Comparison of ENCODE assay signal across 25 cellular contexts in genomic region chr7:91248996-91249395, GRCh38. TPM values are rescaled to one million over a fixed set of nuclear protein-coding genes. Genes with fewer than 3 reads are reported as not detected.
A peak's percentile ranks its signal among the peaks of the same experiment; 100 is the strongest.
DNase-seq lines count a peak whose midpoint lies in the region; ATAC-seq and TF ChIP-seq lines count a peak whose summit lies in the region.
"Had no signal": no experiment of that assay in that cellular context is flagged by ENCODE, and none has a peak within 500 bp of the region (broad histone marks: within the 10 kb centered on the region; RNA-seq: fewer than 3 reads in every experiment).

No MANE protein-coding gene starts in this region.

- no peak overlapping the region for H2BK5ac ChIP-seq in trophoblast cell (ENCODE audit: low read depth, low read length, poor library complexity)

- no peaks in the 10 kb centered on the region for H3K79me1 ChIP-seq in trophoblast cell (ENCODE audit: low read length)

- WGBS in trophoblast cell (ENCODE audit: extremely low coverage, insufficient coverage, insufficient read length), result no CpG with 5 or more reads among the region's 2 CpGs

- peak overlapping the region; percentile 53 for H2BK12ac ChIP-seq in trophoblast cell (ENCODE audit: low read length)

- H3K18ac ChIP-seq in trophoblast cell (ENCODE audit: low read length), result peak overlapping the region; percentile 26

- H3K9me3 Mint-ChIP-seq in naive thymus-derived CD4-positive, alpha-beta T cell, result peaks cover 0 to 10% (median 0%) of the 10 kb centered on the region in 11 donors
- H3K9me3 Mint-ChIP-seq: activated naive CD4-positive, alpha-beta T cell treated with anti-CD3 and anti-CD28 coated beads, Interleukin-2, amount 50 U/mL, for 24 hours; stimulated activated naive CD8-positive, alpha-beta T cell treated with anti-CD3 and anti-CD28 coated beads, Interleukin-15, Interleukin-2, amounts not matched to agents 100 ng/mL and 50 ng/mL, for 24 hours had no signal

- H3K9me3 ChIP-seq in RWPE2 (ENCODE audit: severe bottlenecking) (no peaks in the 10 kb centered on the region), fibroblast of lung (ENCODE audit: control insufficient read depth, insufficient read depth, low read depth, low read length) (no peaks in the 10 kb centered on the region), trophoblast cell (ENCODE audit: insufficient read depth, low read depth, low read length) (no peaks in the 10 kb centered on the region)
- no peaks in the 10 kb centered on the region for H3K9me3 ChIP-seq in naive thymus-derived CD4-positive, alpha-beta T cell (ENCODE audit: control insufficient read depth in 2 of 3, low read length in 3 of 3)
- H3K9me3 ChIP-seq: HAP-1, spleen, tibial nerve had no signal

- H3K27ac ChIP-seq in RWPE2 (ENCODE audit: poor library complexity, severe bottlenecking) (peak overlapping the region; percentile 48), fibroblast of lung (ENCODE audit: insufficient read depth, low read length) (no peak overlapping the region), trophoblast cell (ENCODE audit: low read depth, low read length) (no peak overlapping the region)
- no peak overlapping the region for H3K27ac ChIP-seq in naive thymus-derived CD4-positive, alpha-beta T cell (ENCODE audit: low read depth, low read length)
- H3K27ac ChIP-seq: spleen, tibial nerve had no signal

- TF ChIP-seq CTCF in RWPE2 (IDR thresholded peaks at IDR 0.05; ENCODE audit: poor library complexity, severe bottlenecking), result no peak
- no peak for TF ChIP-seq CTCF in fibroblast of lung (conservative IDR thresholded peaks at IDR 0.05 in 1 of 2, IDR thresholded peaks at IDR 0.05 in 1 of 2; ENCODE audit: low read depth in 1 of 2, low read length in 2 of 2)

- H3K36me3 ChIP-seq in RWPE2 (ENCODE audit: low read depth), result no peaks in the 10 kb centered on the region
- H3K36me3 ChIP-seq in fibroblast of lung (ENCODE audit: control insufficient read depth, insufficient read depth, low read length), result no peaks in the 10 kb centered on the region
- no peaks in the 10 kb centered on the region for H3K36me3 ChIP-seq in trophoblast cell (ENCODE audit: control insufficient read depth in 1 of 2, insufficient read depth in 2 of 2, low read length in 2 of 2)
- H3K36me3 ChIP-seq in naive thymus-derived CD4-positive, alpha-beta T cell (ENCODE audit: control insufficient read depth in 2 of 3, insufficient read depth in 3 of 3, low read length in 3 of 3), result no peaks in the 10 kb centered on the region
- H3K36me3 ChIP-seq: HAP-1, spleen, tibial nerve had no signal

- H3K36me3 Mint-ChIP-seq in naive thymus-derived CD4-positive, alpha-beta T cell, result no peaks in the 10 kb centered on the region
- H3K36me3 Mint-ChIP-seq: activated naive CD4-positive, alpha-beta T cell treated with anti-CD3 and anti-CD28 coated beads, Interleukin-2, amount 50 U/mL, for 24 hours; naive B cell had no signal

- no peak overlapping the region for H3K27ac Mint-ChIP-seq in naive thymus-derived CD4-positive, alpha-beta T cell
- H3K27ac Mint-ChIP-seq: activated naive CD4-positive, alpha-beta T cell treated with anti-CD3 and anti-CD28 coated beads, Interleukin-2, amount 50 U/mL, for 24 hours; B cell; naive B cell; stimulated activated naive CD8-positive, alpha-beta T cell treated with anti-CD3 and anti-CD28 coated beads, Interleukin-15, Interleukin-2, amounts not matched to agents 100 ng/mL and 50 ng/mL, for 24 hours had no signal

- H3K4me1 Mint-ChIP-seq in naive thymus-derived CD4-positive, alpha-beta T cell, result peaks cover 0 to 1% (median 0%) of the 10 kb centered on the region in 7 donors
- H3K4me1 Mint-ChIP-seq: activated naive CD4-positive, alpha-beta T cell treated with anti-CD3 and anti-CD28 coated beads, Interleukin-2, amount 50 U/mL, for 24 hours; B cell; naive B cell had no signal

- no peak overlapping the region for H3K4me3 Mint-ChIP-seq in naive thymus-derived CD4-positive, alpha-beta T cell
- H3K4me3 Mint-ChIP-seq: activated naive CD4-positive, alpha-beta T cell treated with anti-CD3 and anti-CD28 coated beads, Interleukin-2, amount 50 U/mL, for 24 hours; B cell; naive B cell; stimulated activated naive CD8-positive, alpha-beta T cell treated with anti-CD3 and anti-CD28 coated beads, Interleukin-15, Interleukin-2, amounts not matched to agents 100 ng/mL and 50 ng/mL, for 24 hours had no signal

- no peak overlapping the region for H3K23ac ChIP-seq in trophoblast cell (ENCODE audit: low read length)

- DNase-seq in ELR (ENCODE audit: low read depth) (peak; percentile 44), RWPE2 (ENCODE audit: low spot score) (no peak), fibroblast of lung (ENCODE audit: low read depth in 2 of 2) (peak in 1 of 2 donors; percentile 29), trophoblast cell (peak; percentile 74 to 79), NCI-H2029 (lab: John Stamatoyannopoulos, UW) (no peak)
- no peak for DNase-seq in naive thymus-derived CD4-positive, alpha-beta T cell
- DNase-seq in activated CD4-positive, CD25-positive, alpha-beta regulatory T cell (lab: John Stamatoyannopoulos, UW), result no peak
- DNase-seq: activated T-cell treated with anti-CD3 and anti-CD28 coated beads, Interleukin-2, amount 50 U/mL, for 48 hours; aorta; cerebellar nuclear complex; DND-41; erythroblast; kidney glomerular epithelial cell; naive B cell; NCI-H1436 treated with DMSO at 0.1 percent for 48 hours; retina; Right ventricle myocardium superior; spleen; stimulated activated CD4-positive, alpha-beta T cell treated with anti-CD3 and anti-CD28 coated beads, Interleukin-4, amount 100 ng/mL, for 1 hour had no signal

- no peak overlapping the region for H4K8ac ChIP-seq in trophoblast cell (ENCODE audit: low read depth, low read length)

- ATAC-seq in RWPE2 (ENCODE audit: low read depth) (peak; percentile 35), GM21737 (IDR thresholded peaks at IDR 0.05; ENCODE audit: unreplicated experiment) (no peak)
- ATAC-seq in naive thymus-derived CD4-positive, alpha-beta T cell, result no peak

- H3K4me3 ChIP-seq in RWPE2 (ENCODE audit: severe bottlenecking) (no peak overlapping the region), fibroblast of lung (replicated peaks in 1 of 4; ENCODE audit: control extremely low read depth in 1 of 4, insufficient read depth in 1 of 4, low read depth in 3 of 4, low read length in 4 of 4) (no peak overlapping the region), trophoblast cell (ENCODE audit: low read depth, low read length) (no peak overlapping the region)
- no peak overlapping the region for H3K4me3 ChIP-seq in naive thymus-derived CD4-positive, alpha-beta T cell (ENCODE audit: low read length)
- H3K4me3 ChIP-seq: HAP-1, spleen, tibial nerve had no signal

- H3K14ac ChIP-seq in trophoblast cell (ENCODE audit: low read length), result no peak overlapping the region

- H3K4me2 ChIP-seq in fibroblast of lung (ENCODE audit: extremely low read depth, insufficient read depth, low read length) (no peak overlapping the region), trophoblast cell (ENCODE audit: low read length) (no peak overlapping the region)

- H3K4ac ChIP-seq in trophoblast cell (ENCODE audit: low read depth, low read length), result no peak overlapping the region

- H4K91ac ChIP-seq in trophoblast cell (ENCODE audit: low read depth, low read length), result no peak overlapping the region

- no peak overlapping the region for H2BK120ac ChIP-seq in trophoblast cell (ENCODE audit: insufficient read depth, low read length, poor library complexity)

- H2AFZ ChIP-seq in fibroblast of lung (ENCODE audit: low read length), result peak overlapping the region; percentile 28
- no peak overlapping the region for H2AFZ ChIP-seq in trophoblast cell (ENCODE audit: insufficient read depth, low read length, poor library complexity)

- peaks cover 0 to 6% (median 0%) of the 10 kb centered on the region in 5 donors for H3K27me3 Mint-ChIP-seq in naive thymus-derived CD4-positive, alpha-beta T cell

- H3K4me1 ChIP-seq in RWPE2 (ENCODE audit: insufficient read depth, poor library complexity, severe bottlenecking), result peaks cover 16% of the 10 kb centered on the region
- H3K4me1 ChIP-seq in fibroblast of lung (ENCODE audit: control insufficient read depth, extremely low read depth, insufficient read depth, low read length), result no peaks in the 10 kb centered on the region
- H3K4me1 ChIP-seq in trophoblast cell (ENCODE audit: control insufficient read depth in 1 of 2, insufficient read depth in 2 of 2, low read length in 2 of 2), result peaks cover 3 to 6% of the 10 kb centered on the region in 2 experiments
- no peaks in the 10 kb centered on the region for H3K4me1 ChIP-seq in naive thymus-derived CD4-positive, alpha-beta T cell (ENCODE audit: control insufficient read depth in 2 of 2, insufficient read depth in 2 of 2, low read length in 2 of 2)
- H3K4me1 ChIP-seq: HAP-1, spleen had no signal

- H3K27me3 ChIP-seq in RWPE2 (ENCODE audit: insufficient read depth, poor library complexity, severe bottlenecking), result no peaks in the 10 kb centered on the region
- no peaks in the 10 kb centered on the region for H3K27me3 ChIP-seq in fibroblast of lung (ENCODE audit: control insufficient read depth, insufficient read depth, low read length)
- no peaks in the 10 kb centered on the region for H3K27me3 ChIP-seq in trophoblast cell (ENCODE audit: insufficient read depth, low read length)
- no peaks in the 10 kb centered on the region for H3K27me3 ChIP-seq in naive thymus-derived CD4-positive, alpha-beta T cell (ENCODE audit: control insufficient read depth in 2 of 2, insufficient read depth in 2 of 2, low read length in 2 of 2)
- H3K27me3 ChIP-seq: spleen, tibial nerve had no signal

- no peak overlapping the region for H3K9ac ChIP-seq in fibroblast of lung (ENCODE audit: insufficient read depth, low read length)
- H3K9ac ChIP-seq in trophoblast cell (ENCODE audit: low read length), result no peak overlapping the region

- intact Hi-C loops in naive thymus-derived CD4-positive, alpha-beta T cell (cut with micrococcal nuclease), result no loop called here

- CTCF ChIA-PET in naive thymus-derived CD4-positive, alpha-beta T cell (lab: Charles Lee), result no interaction called here

- POLR2A ChIA-PET in naive thymus-derived CD4-positive, alpha-beta T cell (lab: Charles Lee), result no interaction called here

- H4K20me1 ChIP-seq in fibroblast of lung (ENCODE audit: control insufficient read depth, extremely low read depth, insufficient read depth, low read length), result no peaks in the 10 kb centered on the region

- H4K12ac ChIP-seq in trophoblast cell (ENCODE audit: low read depth, low read length), result no peak overlapping the region

- no peak overlapping the region for H2AK5ac ChIP-seq in trophoblast cell (ENCODE audit: low read length)

- H3K79me2 ChIP-seq in fibroblast of lung (ENCODE audit: control insufficient read depth, insufficient read depth, low read length) (no peaks in the 10 kb centered on the region), trophoblast cell (ENCODE audit: control insufficient read depth, insufficient read depth, low read length, poor library complexity) (no peaks in the 10 kb centered on the region)

RNA-seq across cellular contexts. Expression of gene FZD1, which starts 15.2 kb away (rescaled TPM):
- total RNA-seq in fibroblast of lung, result 10.8 and 12.6 TPM in 2 replicates
- 7.6 and 15.7 TPM in 2 replicates for polyA plus RNA-seq in fibroblast of lung
- 8.3 and 17.6 TPM in 2 replicates for polyA plus RNA-seq in fibroblast of lung (2012)
- polyA minus RNA-seq in fibroblast of lung (ENCODE audit: low replicate concordance), result 8.2 and 15.6 TPM in 2 replicates
- 3.5 and 3.6 TPM in 2 replicates for polyA plus RNA-seq in trophoblast cell (2013)
- 1 to 10 TPM in 1 of 5 experiments, under 1 TPM in 4; 0.24 to 3.4 (median 0.64) TPM for total RNA-seq in naive thymus-derived CD4-positive, alpha-beta T cell
- 1 to 10 TPM in 1 of 2 donors, under 1 TPM in 1; 0.60 to 1.3 TPM for polyA plus RNA-seq in naive thymus-derived CD4-positive, alpha-beta T cell

Comparison
In these comparisons a context has a peak if more than half of its experiments do, and no peak if none do; other contexts are left out.
1. DNase-seq: peak in ELR (single experiment) and trophoblast cell (2 of 2); none in RWPE2 (single experiment), naive thymus-derived CD4-positive, alpha-beta T cell (0 of 9), NCI-H2029 (single experiment) and activated CD4-positive, CD25-positive, alpha-beta regulatory T cell (0 of 4).